In the genomic region with DNA sequence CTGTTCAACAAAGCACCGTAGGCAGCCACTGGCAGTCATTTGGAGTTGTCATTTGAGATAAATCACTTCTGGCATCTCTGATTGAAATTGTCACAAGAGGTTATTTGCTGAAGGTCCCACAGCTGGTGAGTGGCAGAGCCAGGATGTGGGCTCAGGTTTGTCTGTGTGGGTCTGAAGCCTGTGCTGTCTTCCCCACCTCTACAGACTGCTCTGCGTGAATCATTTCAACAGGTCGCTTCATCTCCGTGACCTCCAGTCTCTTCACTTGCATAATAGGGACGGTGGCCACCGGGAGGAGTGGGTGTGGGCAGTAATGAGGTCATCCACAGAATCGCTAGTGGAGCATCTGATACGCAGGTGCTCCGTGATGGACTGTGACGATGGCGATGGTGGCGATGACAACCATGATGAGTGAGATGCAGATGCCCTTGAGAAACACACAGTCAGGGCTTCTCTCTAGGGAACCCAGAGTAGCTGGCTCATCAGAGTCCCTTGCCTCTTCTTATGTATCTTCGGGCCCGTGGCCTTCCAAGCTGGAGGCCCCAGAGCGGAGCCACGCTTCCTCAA, we compare ENCODE assay signal across 16 cellular contexts.
DNase-seq lines count a peak whose midpoint lies in the region; TF ChIP-seq lines count a peak whose summit lies in the region.
"Had no signal": no experiment of that assay in that cellular context is flagged by ENCODE, and none has a peak within 500 bp of the region (broad histone marks: within the 10 kb centered on the region; RNA-seq: fewer than 3 reads in every experiment).

No MANE protein-coding gene starts in this region.

- H4K20me1 ChIP-seq in Karpas-422 (ENCODE audit: insufficient read depth, low read depth, low read length) (no peaks in the 10 kb centered on the region), osteoblast (ENCODE audit: insufficient read depth, low read length) (no peaks in the 10 kb centered on the region)

- POLR2A ChIA-PET in activated CD4-positive, alpha-beta T cell treated with anti-CD3 and anti-CD28 coated beads, Interleukin-2, amount 10 ng/mL, durations not matched to agents 7 days and 5 days (lab: Charles Lee) = no interaction called here
- POLR2A ChIA-PET in GM10248 (lab: Yijun Ruan, JAX) = no interaction called here

- no peaks in the 10 kb centered on the region for H3K79me2 ChIP-seq in Karpas-422 (ENCODE audit: low read length)
- H3K79me2 ChIP-seq in osteoblast (ENCODE audit: insufficient read depth, low read length) = no peaks in the 10 kb centered on the region

- H3K9ac ChIP-seq in Karpas-422 (ENCODE audit: low read length) = no peak overlapping the region
- H3K9ac ChIP-seq: BLaER1, GM23248 had no signal

- H3K36me3 ChIP-seq in Karpas-422 (ENCODE audit: insufficient read depth, low read length) = no peaks in the 10 kb centered on the region
- no peaks in the 10 kb centered on the region for H3K36me3 ChIP-seq in right atrium auricular region
- H3K36me3 ChIP-seq in osteoblast (ENCODE audit: insufficient read depth, low read length) = no peaks in the 10 kb centered on the region
- peaks cover 0 to 18% (median 0%) of the 10 kb centered on the region in 6 donors for H3K36me3 ChIP-seq in spleen
- H3K36me3 ChIP-seq: HAP-1 had no signal

- no peaks in the 10 kb centered on the region for H3K9me3 Mint-ChIP-seq in activated CD4-positive, alpha-beta T cell treated with anti-CD3 and anti-CD28 coated beads, Interleukin-2, amount 10 ng/mL, durations not matched to agents 7 days and 5 days
- no peaks in the 10 kb centered on the region for H3K9me3 Mint-ChIP-seq in activated naive CD4-positive, alpha-beta T cell treated with anti-CD3 and anti-CD28 coated beads for 36 hours

- CTCF ChIA-PET in activated CD4-positive, alpha-beta T cell treated with anti-CD3 and anti-CD28 coated beads, Interleukin-2, amount 10 ng/mL, durations not matched to agents 7 days and 5 days (lab: Charles Lee) = interaction anchor here (0.6 to 1.1 kb wide), 2 partner anchors 102 to 610 kb away, joined by 3 read pairs; no protein-coding TSS in a partner anchor
- CTCF ChIA-PET in GM10248 (lab: Yijun Ruan, JAX) = interaction anchor here (1.4 to 1.5 kb wide), 2 partner anchors 14 to 96 kb away, joined by 3 to 4 read pairs; no protein-coding TSS in a partner anchor
- CTCF ChIA-PET in activated naive CD4-positive, alpha-beta T cell treated with anti-CD3 and anti-CD28 coated beads for 36 hours (lab: Charles Lee) = interaction anchor here (0.6 to 1.8 kb wide), 4 partner anchors 14 to 79 kb away, joined by 3 to 8 read pairs (median 4); no protein-coding TSS in a partner anchor

- H3K27me3 Mint-ChIP-seq in activated CD4-positive, alpha-beta T cell treated with anti-CD3 and anti-CD28 coated beads, Interleukin-2, amount 10 ng/mL, durations not matched to agents 7 days and 5 days = no peaks in the 10 kb centered on the region
- H3K27me3 Mint-ChIP-seq in activated naive CD4-positive, alpha-beta T cell treated with anti-CD3 and anti-CD28 coated beads for 36 hours (ENCODE audit: low read depth) = no peaks in the 10 kb centered on the region

- 91 to 98% (median 95%) methylated on average over 16 of the region's 16 CpGs for WGBS in spleen, 5 donors

- TF ChIP-seq POLR2A in spleen (IDR thresholded peaks at IDR 0.05) = no peak

- H3K4me1 Mint-ChIP-seq in activated CD4-positive, alpha-beta T cell treated with anti-CD3 and anti-CD28 coated beads, Interleukin-2, amount 10 ng/mL, durations not matched to agents 7 days and 5 days = no peaks in the 10 kb centered on the region
- no peaks in the 10 kb centered on the region for H3K4me1 Mint-ChIP-seq in activated naive CD4-positive, alpha-beta T cell treated with anti-CD3 and anti-CD28 coated beads for 36 hours (ENCODE audit: low read depth)

- H3K4me1 ChIP-seq in Karpas-422 (ENCODE audit: low read length) (no peaks in the 10 kb centered on the region), right atrium auricular region (peaks cover 0 to 8% of the 10 kb centered on the region in 2 donors), osteoblast (ENCODE audit: insufficient read depth, low read length) (no peaks in the 10 kb centered on the region), spleen (no peaks in the 10 kb centered on the region)
- H3K4me1 ChIP-seq: HAP-1 had no signal

- DNase-seq in activated CD4-positive, alpha-beta T cell treated with anti-CD3 and anti-CD28 coated beads, Interleukin-2, amount 10 ng/mL, durations not matched to agents 7 days and 5 days = no peak
- no peak for DNase-seq in activated CD4-positive, alpha-beta T cell treated with anti-CD3 and anti-CD28 coated beads for 4 hours
- DNase-seq in Karpas-422 = peak; percentile 36
- DNase-seq in right atrium auricular region (ENCODE audit: low spot score) = peak; percentile 62
- DNase-seq in osteoblast (ENCODE audit: insufficient read length, low spot score, missing footprints) = peak; percentile 22
- DNase-seq in GM10248 (ENCODE audit: extremely low spot score) = no peak
- no peak for DNase-seq in spleen
- no peak for DNase-seq in activated naive CD4-positive, alpha-beta T cell treated with anti-CD3 and anti-CD28 coated beads for 36 hours
- DNase-seq: 8988T, AML-193, DMS53, GM23248 had no signal

- no peak overlapping the region for H3K4me3 ChIP-seq in Karpas-422 (ENCODE audit: low read length)
- H3K4me3 ChIP-seq in right atrium auricular region = no peak overlapping the region
- no peak overlapping the region for H3K4me3 ChIP-seq in osteoblast (ENCODE audit: insufficient read depth, low read length)
- H3K4me3 ChIP-seq in spleen = no peak overlapping the region
- H3K4me3 ChIP-seq: BLaER1, GM12878, GM23248, HAP-1 had no signal

- no peaks in the 10 kb centered on the region for H3K9me3 ChIP-seq in Karpas-422 (ENCODE audit: low read length)
- no peaks in the 10 kb centered on the region for H3K9me3 ChIP-seq in right atrium auricular region
- H3K9me3 ChIP-seq in osteoblast (ENCODE audit: low read depth, low read length) = no peaks in the 10 kb centered on the region
- H3K9me3 ChIP-seq in spleen = no peaks in the 10 kb centered on the region
- H3K9me3 ChIP-seq: BLaER1, HAP-1 had no signal

- TF ChIP-seq CTCF in right atrium auricular region (IDR thresholded peaks at IDR 0.05) = no peak
- no peak for TF ChIP-seq CTCF in osteoblast (IDR thresholded peaks at IDR 0.05; ENCODE audit: extremely low read depth, low read depth, low read length)
- no peak for TF ChIP-seq CTCF in GM10248 (IDR thresholded peaks at IDR 0.05; ENCODE audit: control extremely low read depth, extremely low read depth, low read depth, missing control alignments)
- TF ChIP-seq CTCF in spleen (IDR thresholded peaks at IDR 0.05 in 8 of 11, conservative IDR thresholded peaks at IDR 0.05 in 3 of 11) = no peak

- H3K36me3 Mint-ChIP-seq in activated CD4-positive, alpha-beta T cell treated with anti-CD3 and anti-CD28 coated beads, Interleukin-2, amount 10 ng/mL, durations not matched to agents 7 days and 5 days (ENCODE audit: low read depth) = no peaks in the 10 kb centered on the region
- no peaks in the 10 kb centered on the region for H3K36me3 Mint-ChIP-seq in activated naive CD4-positive, alpha-beta T cell treated with anti-CD3 and anti-CD28 coated beads for 36 hours (ENCODE audit: low read depth)

- intact Hi-C loops in spleen (cut with DNase I; ENCODE audit: low total_unique reads) = no loop called here
- intact Hi-C loops in activated naive CD4-positive, alpha-beta T cell treated with anti-CD3 and anti-CD28 coated beads for 36 hours (cut with micrococcal nuclease) = no loop called here

- H2AFZ ChIP-seq in Karpas-422 (ENCODE audit: low read length) (no peak overlapping the region), osteoblast (ENCODE audit: low read length) (no peak overlapping the region)
- H2AFZ ChIP-seq: GM23248 had no signal

- H3K4me3 Mint-ChIP-seq in activated CD4-positive, alpha-beta T cell treated with anti-CD3 and anti-CD28 coated beads, Interleukin-2, amount 10 ng/mL, durations not matched to agents 7 days and 5 days = no peak overlapping the region
- no peak overlapping the region for H3K4me3 Mint-ChIP-seq in activated naive CD4-positive, alpha-beta T cell treated with anti-CD3 and anti-CD28 coated beads for 36 hours

- H3K27me3 ChIP-seq in Karpas-422 (ENCODE audit: low read length) = no peaks in the 10 kb centered on the region
- H3K27me3 ChIP-seq in right atrium auricular region = no peaks in the 10 kb centered on the region
- no peaks in the 10 kb centered on the region for H3K27me3 ChIP-seq in osteoblast (ENCODE audit: insufficient read depth, low read length)
- peaks cover 0 to 5% (median 0%) of the 10 kb centered on the region in 7 donors for H3K27me3 ChIP-seq in spleen (replicated peaks in 1 of 7)
- H3K27me3 ChIP-seq: BLaER1 had no signal

- H3K27ac Mint-ChIP-seq in activated CD4-positive, alpha-beta T cell treated with anti-CD3 and anti-CD28 coated beads, Interleukin-2, amount 10 ng/mL, durations not matched to agents 7 days and 5 days = peak overlapping the region; percentile 46
- no peak overlapping the region for H3K27ac Mint-ChIP-seq in activated naive CD4-positive, alpha-beta T cell treated with anti-CD3 and anti-CD28 coated beads for 36 hours

- H3K27ac ChIP-seq in Karpas-422 (ENCODE audit: low read length) (no peak overlapping the region), right atrium auricular region (peak overlapping the region; percentile 55 to 69), osteoblast (ENCODE audit: low read depth, low read length) (no peak overlapping the region), spleen (no peak overlapping the region)
- H3K27ac ChIP-seq: BLaER1, GM23248, HL-60 had no signal

- H3K4me2 ChIP-seq in Karpas-422 (ENCODE audit: low read depth, low read length, poor library complexity, severe bottlenecking) (no peak overlapping the region), osteoblast (ENCODE audit: insufficient read depth, low read length) (no peak overlapping the region)
- H3K4me2 ChIP-seq: BLaER1 had no signal

- no peaks in the 10 kb centered on the region for H3K9me2 ChIP-seq in Karpas-422 (replicated peaks; ENCODE audit: insufficient read depth, low read length)

Comparison
In these comparisons a context has a peak if more than half of its experiments do, and no peak if none do; other contexts are left out.
1. DNase-seq: peak in Karpas-422 (single experiment), right atrium auricular region (single experiment) and osteoblast (single experiment); none in activated CD4-positive, alpha-beta T cell treated with anti-CD3 and anti-CD28 coated beads, Interleukin-2, amount 10 ng/mL, durations not matched to agents 7 days and 5 days (single experiment), activated CD4-positive, alpha-beta T cell treated with anti-CD3 and anti-CD28 coated beads for 4 hours (0 of 2), GM10248 (single experiment), spleen (single experiment) and activated naive CD4-positive, alpha-beta T cell treated with anti-CD3 and anti-CD28 coated beads for 36 hours (single experiment).
2. H3K27ac ChIP-seq: peak in right atrium auricular region (2 of 2); none in Karpas-422 (single experiment), osteoblast (single experiment) and spleen (0 of 8).